ENCODE assay signal across 21 cellular contexts in genomic region chr9:115231116-115231515, GRCh38.
"Had no signal": no experiment of that assay in that cellular context is flagged by ENCODE, and none has a peak within 500 bp of the region (broad histone marks: within the 10 kb centered on the region; RNA-seq: fewer than 3 reads in every experiment).

No MANE protein-coding gene starts in this region.

- H3K27ac ChIP-seq: KMS-11 had no signal

- DNase-seq: activated CD4-positive, alpha-beta memory T cell treated with anti-CD3 and anti-CD28 coated beads, Interleukin-2, amount 10 ng/mL, durations not matched to agents 7 days and 5 days; activated CD4-positive, alpha-beta T cell treated with anti-CD3 and anti-CD28 coated beads for 36 hours; activated CD4-positive, alpha-beta T cell treated with anti-CD3 and anti-CD28 coated beads, Interleukin-2, amount 50 U/mL, for 1 hour; activated CD4-positive, CD25-positive, alpha-beta regulatory T cell; activated gamma-delta T cell; activated naive CD4-positive, alpha-beta T cell treated with anti-CD3 and anti-CD28 coated beads for 36 hours; activated T-cell treated with anti-CD3 and anti-CD28 coated beads for 4 hours; activated T-cell treated with anti-CD3 and anti-CD28 coated beads, Interleukin-2, amount 50 U/mL, for 48 hours; amygdala; MM.1S; NCI-H1105; NCI-H1436; NCI-H1694 treated with DMSO at 0.1 percent for 48 hours; NCI-H2029 treated with DMSO at 0.1 percent for 48 hours; NCI-H226; NCI-H526; NCI-H82; RPMI8226; T-helper 17 cell; T-helper 9 cell had no signal

- H3K9ac ChIP-seq: KMS-11 had no signal

- H3K4me2 ChIP-seq: KMS-11 had no signal
